In the genomic region with DNA sequence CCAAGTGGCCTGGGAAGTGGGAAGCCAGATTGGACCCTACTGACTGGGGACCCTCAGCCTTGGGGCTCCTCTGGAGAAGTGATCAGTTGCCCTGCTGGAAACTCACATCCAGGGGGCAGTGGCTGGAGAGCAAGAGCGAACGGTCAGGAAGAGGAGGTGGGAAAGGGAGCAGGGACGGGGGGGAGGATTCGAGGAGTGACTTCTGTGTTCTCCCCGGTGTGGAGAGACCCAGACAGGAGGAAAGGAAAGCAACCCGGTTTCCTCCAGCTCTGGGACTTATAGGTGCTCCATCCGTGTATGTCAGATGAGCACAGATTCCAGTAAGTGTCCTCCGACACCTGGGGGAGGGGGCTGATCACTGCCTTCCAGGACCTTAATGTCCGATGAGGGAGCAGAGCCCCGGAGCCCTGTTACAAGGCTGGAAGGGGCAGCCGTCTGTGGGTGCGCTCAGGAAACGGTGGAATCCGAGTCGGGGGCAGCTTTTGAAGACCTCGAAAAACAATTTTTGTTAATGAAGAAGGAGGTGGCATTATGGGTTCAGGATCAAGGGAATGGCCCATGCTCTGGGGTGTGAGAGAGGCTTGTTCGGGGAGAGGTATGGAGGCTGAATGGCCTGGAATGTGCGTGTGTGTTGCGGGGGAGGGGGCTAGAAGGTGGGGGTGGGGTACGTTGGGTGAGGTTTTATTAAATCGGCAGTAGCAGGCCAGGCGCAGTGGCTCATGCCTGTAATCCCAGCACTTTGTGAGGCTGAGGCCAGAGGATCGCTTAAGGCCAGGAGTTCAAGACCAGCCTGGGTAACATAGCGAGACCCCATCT, we compare ENCODE assay signal across 9 cellular contexts. TPM values are rescaled to one million over a fixed set of nuclear protein-coding genes. Genes with fewer than 3 reads are reported as not detected.
DNase-seq lines count a peak whose midpoint lies in the region; ATAC-seq and TF ChIP-seq lines count a peak whose summit lies in the region.
"Had no signal": no experiment of that assay in that cellular context is flagged by ENCODE, and none has a peak within 500 bp of the region (broad histone marks: within the 10 kb centered on the region; RNA-seq: fewer than 3 reads in every experiment).

No MANE protein-coding gene starts in this region.

- intact Hi-C loops in adrenal gland (cut with DNase I), result no loop called here
- intact Hi-C loops in stomach (cut with DNase I; ENCODE audit: low total_unique reads), result no loop called here

- peaks cover 17 to 48% of the 10 kb centered on the region in 2 donors for H3K4me1 ChIP-seq in adrenal gland (replicated peaks in 1 of 2)
- peaks cover 22 to 25% (median 23%) of the 10 kb centered on the region in 4 donors for H3K4me1 ChIP-seq in stomach

- POLR2A ChIA-PET in RWPE1 (lab: Yijun Ruan, JAX; ENCODE audit: low non-redundant PET), result no interaction called here

- no peaks in the 10 kb centered on the region for H3K36me3 ChIP-seq in adrenal gland (replicated peaks in 1 of 2)
- H3K36me3 ChIP-seq in stomach, result no peaks in the 10 kb centered on the region

- no peaks in the 10 kb centered on the region for H3K9me3 ChIP-seq in adrenal gland (replicated peaks in 1 of 3)
- peaks cover 2% of the 10 kb centered on the region for H3K9me3 ChIP-seq in iPS-18c (ENCODE audit: control insufficient read depth, insufficient read depth, low read length)
- no peaks in the 10 kb centered on the region for H3K9me3 ChIP-seq in stomach

- H3K27ac ChIP-seq in adrenal gland, result peak overlapping the region; percentile 52 to 91 (median 85)
- H3K27ac ChIP-seq in stomach, result no peak overlapping the region
- no peak overlapping the region for H3K27ac ChIP-seq in RWPE1

- H3K27me3 ChIP-seq in adrenal gland, result peaks cover 2% of the 10 kb centered on the region
- peaks cover 13 to 90% (median 69%) of the 10 kb centered on the region in 3 donors for H3K27me3 ChIP-seq in stomach

- H3K4me3 ChIP-seq in adrenal gland, result peak overlapping the region; percentile 18 to 80 (median 66)
- peak overlapping the region; percentile 69 for H3K4me3 ChIP-seq in iPS-18c (ENCODE audit: insufficient read depth, low read depth, low read length)
- peak overlapping the region; percentile 40 to 74 (median 51) for H3K4me3 ChIP-seq in stomach

- 5 to 12% (median 11%) methylated on average over 14 to 24 of the region's 24 CpGs for WGBS in adrenal gland, 4 donors
- 16 to 17% (median 16%) methylated on average over 24 of the region's 24 CpGs for WGBS in stomach, 5 donors

- TF ChIP-seq CTCF in adrenal gland (IDR thresholded peaks at IDR 0.05) (peak in 4 of 6 experiments; percentile 4 to 57 (median 40)), stomach (IDR thresholded peaks at IDR 0.05) (no peak), RWPE1 (conservative IDR thresholded peaks at IDR 0.05; ENCODE audit: low read depth) (no peak)

- no peak for TF ChIP-seq EP300 in stomach (IDR thresholded peaks at IDR 0.05)

- TF ChIP-seq POLR2A in adrenal gland (IDR thresholded peaks at IDR 0.05) (peak; percentile 8 to 38), stomach (IDR thresholded peaks at IDR 0.05) (no peak)

- peak; percentile 13 for DNase-seq in NCI-H748 (lab: John Stamatoyannopoulos, UW; ENCODE audit: unreplicated experiment)
- DNase-seq in NCI-H748 treated with DMSO at 0.1 percent for 48 hours (lab: John Stamatoyannopoulos, UW), result no peak
- peak; percentile 54 to 87 (median 65) for DNase-seq in adrenal gland
- no peak for DNase-seq in stomach
- no peak for DNase-seq in RWPE1 (ENCODE audit: low spot score)
- DNase-seq in NCI-H2107 treated with DMSO at 0.1 percent for 48 hours (lab: John Stamatoyannopoulos, UW; ENCODE audit: unreplicated experiment), result no peak
- DNase-seq: activated gamma-delta T cell treated with Interleukin-2 at 50 U/mL for 16 hours had no signal

- CTCF ChIA-PET in RWPE1 (lab: Yijun Ruan, JAX), result interaction anchor here (1.0 to 1.5 kb wide), 2 partner anchors 22 kb away, joined by 4 to 7 read pairs; no protein-coding TSS in a partner anchor

- no peak for ATAC-seq in GM21390 (IDR thresholded peaks at IDR 0.05; ENCODE audit: unreplicated experiment)

RNA-seq across cellular contexts. Expression of a gene that starts 34.8 kb away (rescaled TPM):
- total RNA-seq in adrenal gland (100 to 1,000 TPM; 194 to 952 (median 387) TPM), stomach (10 to 100 TPM in 4 of 5 donors, 1 to 10 TPM in 1; 3.2 to 48.7 (median 20.1) TPM)
- polyA plus RNA-seq in adrenal gland (100 to 1,000 TPM; 139 to 339 (median 176) TPM), stomach (10 to 100 TPM in 1 of 3 donors, 1 to 10 TPM in 2; 1.9 to 12.4 (median 4.8) TPM)

RNA-seq across cellular contexts. Expression of a gene that starts 50.2 kb away (rescaled TPM):
- total RNA-seq in adrenal gland (10 to 100 TPM; 14.4 to 53.8 (median 25.5) TPM), stomach (100 to 1,000 TPM in 1 of 5 donors, 10 to 100 TPM in 4; 13.0 to 209 (median 68.0) TPM)
- polyA plus RNA-seq in adrenal gland (10 to 100 TPM; 17.9 to 40.7 (median 24.8) TPM), stomach (10 to 100 TPM in 1 of 3 donors, 1 to 10 TPM in 2; 7.7 to 14.7 (median 8.9) TPM)

Comparison
In these comparisons a context has a peak if more than half of its experiments do, and no peak if none do; other contexts are left out.
1. DNase-seq: peak in NCI-H748 (single experiment) and adrenal gland (7 of 7); none in NCI-H748 treated with DMSO at 0.1 percent for 48 hours (single experiment), stomach (single experiment), RWPE1 (single experiment) and NCI-H2107 treated with DMSO at 0.1 percent for 48 hours (single experiment).
2. H3K27ac ChIP-seq: peak in adrenal gland (5 of 5); none in stomach (0 of 5) and RWPE1 (single experiment).
3. CTCF ChIP-seq: peak in adrenal gland (4 of 6); none in stomach (0 of 7) and RWPE1 (single experiment).
4. POLR2A ChIP-seq: peak in adrenal gland (2 of 2); none in stomach (0 of 4).
5. Peak in every context shown above with its lines, with median percentiles within 50 percentile points of each other: H3K4me3 ChIP-seq.